In the genomic region with DNA sequence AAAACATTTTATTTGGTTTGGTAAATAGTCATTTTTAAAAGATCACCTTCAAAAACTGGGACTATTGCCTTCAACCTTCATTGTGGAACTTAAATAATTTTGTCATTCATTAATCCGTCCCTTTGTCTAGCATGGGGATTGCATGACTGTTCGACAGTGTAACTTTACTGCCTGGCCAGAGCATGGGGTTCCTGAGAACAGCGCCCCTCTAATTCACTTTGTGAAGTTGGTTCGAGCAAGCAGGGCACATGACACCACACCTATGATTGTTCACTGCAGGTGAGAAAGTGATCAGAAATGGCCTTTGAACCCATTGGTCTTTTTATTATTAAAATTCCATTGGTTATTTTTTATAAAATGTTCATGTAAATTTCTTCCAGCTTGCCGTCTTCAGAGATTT, we compare ENCODE assay signal across 11 cellular contexts. TPM values are rescaled to one million over a fixed set of nuclear protein-coding genes. Genes with fewer than 3 reads are reported as not detected.
"Had no signal": no experiment of that assay in that cellular context is flagged by ENCODE, and none has a peak within 500 bp of the region (broad histone marks: within the 10 kb centered on the region; RNA-seq: fewer than 3 reads in every experiment).

No MANE protein-coding gene starts in this region.

- H3K4me1 Mint-ChIP-seq: IgD-negative memory B cell had no signal

- H3K9me3 Mint-ChIP-seq: HFFc6 had no signal

- H3K27ac ChIP-seq: GM23248, KMS-11 had no signal

- H3K4me3 ChIP-seq: GM23248, HAP-1 had no signal

- H3K36me3 ChIP-seq: HAP-1 had no signal

- H3K9me3 ChIP-seq: HAP-1 had no signal

- H3K4me3 Mint-ChIP-seq: HFFc6, IgD-negative memory B cell had no signal

- H3K9ac ChIP-seq: GM23248, KMS-11 had no signal

- H3K27ac Mint-ChIP-seq: HFFc6, IgD-negative memory B cell had no signal

- DNase-seq: GM23248, H7, HFFc6, KBM-7 had no signal

- H3K27me3 Mint-ChIP-seq: IgD-negative memory B cell had no signal

- H2AFZ ChIP-seq: GM23248 had no signal

- H3K36me3 Mint-ChIP-seq: IgD-negative memory B cell had no signal

- FAIRE-seq: HTR-8/SVneo had no signal

- H3K4me2 ChIP-seq: KMS-11 had no signal

- ATAC-seq: HCT116 had no signal

RNA-seq across cellular contexts. Expression of a gene that starts 37.2 kb away (rescaled TPM):
- total RNA-seq: GM23248, H4, H7, HFFc6, HT-29 had no signal
- polyA plus RNA-seq: GM23248, IgD-negative memory B cell had no signal

RNA-seq across cellular contexts. Expression of a gene that starts 46.5 kb away (rescaled TPM):
- total RNA-seq: GM23248, H4, H7, HFFc6, HT-29 had no signal
- polyA plus RNA-seq: GM23248, IgD-negative memory B cell had no signal
